ENCODE assay signal across 1 cellular context in the genomic region with DNA sequence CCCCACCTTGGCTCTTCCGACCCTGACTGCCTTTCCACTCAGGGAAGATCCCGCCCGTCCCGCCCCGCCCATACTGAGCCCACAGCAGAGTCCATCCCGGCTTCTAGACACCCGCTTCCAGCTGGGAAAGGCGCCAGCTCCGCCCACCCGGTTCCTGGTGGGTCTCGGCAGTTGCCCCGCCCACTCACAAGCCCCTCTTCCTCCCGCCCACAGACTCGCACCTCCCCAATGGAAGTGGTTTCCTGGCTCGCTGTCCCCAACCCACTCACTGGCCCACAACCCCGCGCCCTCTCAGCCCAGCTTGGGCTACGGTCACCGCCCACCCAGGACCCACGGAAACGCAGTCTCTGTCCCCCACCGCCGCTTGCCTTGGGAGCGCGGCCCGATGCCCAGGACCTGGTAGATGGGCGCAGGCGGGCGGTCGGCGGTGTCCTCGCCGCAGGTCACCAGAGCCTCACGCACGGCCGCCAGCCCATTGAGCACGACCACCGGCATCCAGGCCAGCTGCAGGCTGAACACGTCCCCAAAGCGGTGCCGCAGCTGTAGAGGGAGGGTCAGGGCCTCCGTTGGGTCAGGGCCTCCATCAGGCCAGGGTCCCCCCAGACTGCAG.
TF ChIP-seq lines count a peak whose summit lies in the region.

No MANE protein-coding gene starts in this region.

TF ChIP-seq in GM23338, 12 proteins besides CTCF, POLR2A, EP300 and RAD21 (continued from another document):
- TF ChIP-seq, protein P1, sequence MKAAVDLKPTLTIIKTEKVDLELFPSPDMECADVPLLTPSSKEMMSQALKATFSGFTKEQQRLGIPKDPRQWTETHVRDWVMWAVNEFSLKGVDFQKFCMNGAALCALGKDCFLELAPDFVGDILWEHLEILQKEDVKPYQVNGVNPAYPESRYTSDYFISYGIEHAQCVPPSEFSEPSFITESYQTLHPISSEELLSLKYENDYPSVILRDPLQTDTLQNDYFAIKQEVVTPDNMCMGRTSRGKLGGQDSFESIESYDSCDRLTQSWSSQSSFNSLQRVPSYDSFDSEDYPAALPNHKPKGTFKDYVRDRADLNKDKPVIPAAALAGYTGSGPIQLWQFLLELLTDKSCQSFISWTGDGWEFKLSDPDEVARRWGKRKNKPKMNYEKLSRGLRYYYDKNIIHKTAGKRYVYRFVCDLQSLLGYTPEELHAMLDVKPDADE (IDR thresholded peaks at IDR 0.05): no peak
- TF ChIP-seq POLR2AphosphoS5 (IDR thresholded peaks at IDR 0.05; ENCODE audit: low read depth): no peak
- no peak for TF ChIP-seq JUNB (IDR thresholded peaks at IDR 0.05; ENCODE audit: unreplicated experiment)
- TF ChIP-seq, protein P2, sequence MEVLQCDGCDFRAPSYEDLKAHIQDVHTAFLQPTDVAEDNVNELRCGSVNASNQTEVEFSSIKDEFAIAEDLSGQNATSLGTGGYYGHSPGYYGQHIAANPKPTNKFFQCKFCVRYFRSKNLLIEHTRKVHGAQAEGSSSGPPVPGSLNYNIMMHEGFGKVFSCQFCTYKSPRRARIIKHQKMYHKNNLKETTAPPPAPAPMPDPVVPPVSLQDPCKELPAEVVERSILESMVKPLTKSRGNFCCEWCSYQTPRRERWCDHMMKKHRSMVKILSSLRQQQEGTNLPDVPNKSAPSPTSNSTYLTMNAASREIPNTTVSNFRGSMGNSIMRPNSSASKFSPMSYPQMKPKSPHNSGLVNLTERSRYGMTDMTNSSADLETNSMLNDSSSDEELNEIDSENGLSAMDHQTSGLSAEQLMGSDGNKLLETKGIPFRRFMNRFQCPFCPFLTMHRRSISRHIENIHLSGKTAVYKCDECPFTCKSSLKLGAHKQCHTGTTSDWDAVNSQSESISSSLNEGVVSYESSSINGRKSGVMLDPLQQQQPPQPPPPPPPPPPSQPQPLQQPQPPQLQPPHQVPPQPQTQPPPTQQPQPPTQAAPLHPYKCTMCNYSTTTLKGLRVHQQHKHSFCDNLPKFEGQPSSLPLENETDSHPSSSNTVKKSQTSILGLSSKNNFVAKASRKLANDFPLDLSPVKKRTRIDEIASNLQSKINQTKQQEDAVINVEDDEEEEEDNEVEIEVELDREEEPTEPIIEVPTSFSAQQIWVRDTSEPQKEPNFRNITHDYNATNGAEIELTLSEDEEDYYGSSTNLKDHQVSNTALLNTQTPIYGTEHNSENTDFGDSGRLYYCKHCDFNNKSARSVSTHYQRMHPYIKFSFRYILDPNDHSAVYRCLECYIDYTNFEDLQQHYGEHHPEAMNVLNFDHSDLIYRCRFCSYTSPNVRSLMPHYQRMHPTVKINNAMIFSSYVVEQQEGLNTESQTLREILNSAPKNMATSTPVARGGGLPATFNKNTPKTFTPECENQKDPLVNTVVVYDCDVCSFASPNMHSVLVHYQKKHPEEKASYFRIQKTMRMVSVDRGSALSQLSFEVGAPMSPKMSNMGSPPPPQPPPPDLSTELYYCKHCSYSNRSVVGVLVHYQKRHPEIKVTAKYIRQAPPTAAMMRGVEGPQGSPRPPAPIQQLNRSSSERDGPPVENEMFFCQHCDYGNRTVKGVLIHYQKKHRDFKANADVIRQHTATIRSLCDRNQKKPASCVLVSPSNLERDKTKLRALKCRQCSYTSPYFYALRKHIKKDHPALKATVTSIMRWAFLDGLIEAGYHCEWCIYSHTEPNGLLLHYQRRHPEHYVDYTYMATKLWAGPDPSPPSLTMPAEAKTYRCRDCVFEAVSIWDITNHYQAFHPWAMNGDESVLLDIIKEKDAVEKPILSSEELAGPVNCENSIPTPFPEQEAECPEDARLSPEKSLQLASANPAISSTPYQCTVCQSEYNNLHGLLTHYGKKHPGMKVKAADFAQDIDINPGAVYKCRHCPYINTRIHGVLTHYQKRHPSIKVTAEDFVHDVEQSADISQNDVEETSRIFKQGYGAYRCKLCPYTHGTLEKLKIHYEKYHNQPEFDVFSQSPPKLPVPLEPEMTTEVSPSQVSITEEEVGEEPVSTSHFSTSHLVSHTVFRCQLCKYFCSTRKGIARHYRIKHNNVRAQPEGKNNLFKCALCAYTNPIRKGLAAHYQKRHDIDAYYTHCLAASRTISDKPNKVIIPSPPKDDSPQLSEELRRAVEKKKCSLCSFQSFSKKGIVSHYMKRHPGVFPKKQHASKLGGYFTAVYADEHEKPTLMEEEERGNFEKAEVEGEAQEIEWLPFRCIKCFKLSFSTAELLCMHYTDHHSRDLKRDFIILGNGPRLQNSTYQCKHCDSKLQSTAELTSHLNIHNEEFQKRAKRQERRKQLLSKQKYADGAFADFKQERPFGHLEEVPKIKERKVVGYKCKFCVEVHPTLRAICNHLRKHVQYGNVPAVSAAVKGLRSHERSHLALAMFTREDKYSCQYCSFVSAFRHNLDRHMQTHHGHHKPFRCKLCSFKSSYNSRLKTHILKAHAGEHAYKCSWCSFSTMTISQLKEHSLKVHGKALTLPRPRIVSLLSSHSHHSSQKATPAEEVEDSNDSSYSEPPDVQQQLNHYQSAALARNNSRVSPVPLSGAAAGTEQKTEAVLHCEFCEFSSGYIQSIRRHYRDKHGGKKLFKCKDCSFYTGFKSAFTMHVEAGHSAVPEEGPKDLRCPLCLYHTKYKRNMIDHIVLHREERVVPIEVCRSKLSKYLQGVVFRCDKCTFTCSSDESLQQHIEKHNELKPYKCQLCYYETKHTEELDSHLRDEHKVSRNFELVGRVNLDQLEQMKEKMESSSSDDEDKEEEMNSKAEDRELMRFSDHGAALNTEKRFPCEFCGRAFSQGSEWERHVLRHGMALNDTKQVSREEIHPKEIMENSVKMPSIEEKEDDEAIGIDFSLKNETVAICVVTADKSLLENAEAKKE (CRISPR knock-in tag; IDR thresholded peaks at IDR 0.05): no peak
